Comparison of ENCODE assay signal across 8 cellular contexts in the genomic region with DNA sequence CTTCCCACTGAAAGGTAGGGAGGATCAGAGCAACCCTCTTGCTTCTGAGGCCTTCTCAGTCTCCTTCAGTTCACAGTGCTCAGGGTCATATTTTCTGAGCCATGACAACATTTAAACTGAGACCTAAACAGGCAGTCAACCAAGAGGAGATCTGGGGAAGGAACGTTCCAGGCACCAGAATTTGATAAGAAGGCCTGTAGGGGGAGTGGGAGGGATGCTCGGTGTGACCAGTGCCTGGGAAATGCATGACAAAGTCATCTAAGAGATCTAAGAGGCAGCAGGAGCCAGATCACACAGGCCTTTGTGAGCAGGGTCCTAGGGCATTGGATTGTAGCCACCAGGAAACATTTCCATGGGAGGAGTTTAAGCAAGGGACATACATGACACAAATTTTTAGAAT.
DNase-seq lines count a peak whose midpoint lies in the region; ATAC-seq and TF ChIP-seq lines count a peak whose summit lies in the region.

No MANE protein-coding gene starts in this region.

- peak; percentile 52 for DNase-seq in Caki2 (ENCODE audit: low read depth)
- no peak for DNase-seq in HL-60 (ENCODE audit: low read depth in 1 of 2, low spot score in 1 of 2)
- DNase-seq in WTC11 (ENCODE audit: low spot score) = peak; percentile 58
- DNase-seq in medulla oblongata (ENCODE audit: extremely low spot score) = peak; percentile 53
- no peak for DNase-seq in activated T-cell treated with anti-CD3 and anti-CD28 coated beads, Interleukin-2, amount 50 U/mL, for 72 hours
- DNase-seq in effector memory CD8-positive, alpha-beta T cell = no peak

- H3K4me3 ChIP-seq in HL-60 (replicated peaks; ENCODE audit: insufficient read depth, low read length) = no peak overlapping the region

- H3K4me1 Mint-ChIP-seq in WTC11 = peaks cover 58% of the 10 kb centered on the region
- H3K4me1 Mint-ChIP-seq in activated T-cell treated with anti-CD3 and anti-CD28 coated beads, Interleukin-2, amount 50 U/mL, for 72 hours (ENCODE audit: low read depth) = peaks cover 6% of the 10 kb centered on the region
- peaks cover 2 to 5% of the 10 kb centered on the region in 2 donors for H3K4me1 Mint-ChIP-seq in effector memory CD8-positive, alpha-beta T cell (ENCODE audit: low read depth in 2 of 2)

- no peaks in the 10 kb centered on the region for H3K27me3 Mint-ChIP-seq in WTC11 (ENCODE audit: low read depth)
- no peaks in the 10 kb centered on the region for H3K27me3 Mint-ChIP-seq in activated T-cell treated with anti-CD3 and anti-CD28 coated beads, Interleukin-2, amount 50 U/mL, for 72 hours (ENCODE audit: low read depth)
- peaks cover 13 to 20% of the 10 kb centered on the region in 2 donors for H3K27me3 Mint-ChIP-seq in effector memory CD8-positive, alpha-beta T cell

- H3K9me3 Mint-ChIP-seq in WTC11 = no peaks in the 10 kb centered on the region; the same call in 1 of the 2 replicates
- H3K9me3 Mint-ChIP-seq in activated T-cell treated with anti-CD3 and anti-CD28 coated beads, Interleukin-2, amount 50 U/mL, for 72 hours = peaks cover 0 to 2% of the 10 kb centered on the region in 2 donors
- H3K9me3 Mint-ChIP-seq in effector memory CD8-positive, alpha-beta T cell = no peaks in the 10 kb centered on the region

- no peak overlapping the region for H3K27ac Mint-ChIP-seq in WTC11
- no peak overlapping the region for H3K27ac Mint-ChIP-seq in activated T-cell treated with anti-CD3 and anti-CD28 coated beads, Interleukin-2, amount 50 U/mL, for 72 hours
- H3K27ac Mint-ChIP-seq in effector memory CD8-positive, alpha-beta T cell = no peak overlapping the region

- H3K27me3 ChIP-seq in HL-60 (ENCODE audit: insufficient read depth, poor library complexity, severe bottlenecking) = peaks cover 2% of the 10 kb centered on the region

- POLR2A ChIA-PET in WTC11 (lab: Charles Lee) = no interaction called here

- in situ Hi-C loops in Caki2 (cut with HindIII; ENCODE audit: low pct_unique_long_range_greater_than_20kb, low sequenced_read_pairs) = no loop called here

- no peaks in the 10 kb centered on the region for H3K36me3 Mint-ChIP-seq in WTC11
- H3K36me3 Mint-ChIP-seq in activated T-cell treated with anti-CD3 and anti-CD28 coated beads, Interleukin-2, amount 50 U/mL, for 72 hours (ENCODE audit: insufficient read depth in 2 of 2) = no peaks in the 10 kb centered on the region
- H3K36me3 Mint-ChIP-seq in effector memory CD8-positive, alpha-beta T cell (ENCODE audit: insufficient read depth) = no peaks in the 10 kb centered on the region

- H3K4me3 Mint-ChIP-seq in WTC11 = no peak overlapping the region
- H3K4me3 Mint-ChIP-seq in activated T-cell treated with anti-CD3 and anti-CD28 coated beads, Interleukin-2, amount 50 U/mL, for 72 hours = no peak overlapping the region
- no peak overlapping the region for H3K4me3 Mint-ChIP-seq in effector memory CD8-positive, alpha-beta T cell

- ATAC-seq in WTC11 = peak; percentile 76
- no peak for ATAC-seq in activated T-cell treated with anti-CD3 and anti-CD28 coated beads, Interleukin-2, amount 50 U/mL, for 72 hours (replicated peaks in 1 of 2)
- ATAC-seq in HG02981 (IDR thresholded peaks at IDR 0.05; ENCODE audit: unreplicated experiment) = no peak
- no peak for ATAC-seq in HG02759 (IDR thresholded peaks at IDR 0.05; ENCODE audit: unreplicated experiment)
- no peak for ATAC-seq in effector memory CD8-positive, alpha-beta T cell (replicated peaks)

- TF ChIP-seq CTCF in HL-60 (IDR thresholded peaks at IDR 0.05; ENCODE audit: insufficient read depth, low read length) (peak; percentile 12), WTC11 (IDR thresholded peaks at IDR 0.05) (no peak)

- H3K27ac ChIP-seq in HL-60 (replicated peaks) = no peak overlapping the region

- CTCF ChIA-PET in WTC11 (lab: Charles Lee) = no interaction called here

TF ChIP-seq in WTC11, 78 proteins besides CTCF, POLR2A, EP300 and RAD21:
- TF ChIP-seq NFE2L1 (CRISPR knock-in tag; IDR thresholded peaks at IDR 0.05) (no peak), KAT7 (CRISPR knock-in tag; IDR thresholded peaks at IDR 0.05; ENCODE audit: borderline replicate concordance) (no peak)
- TF ChIP-seq, protein P1, sequence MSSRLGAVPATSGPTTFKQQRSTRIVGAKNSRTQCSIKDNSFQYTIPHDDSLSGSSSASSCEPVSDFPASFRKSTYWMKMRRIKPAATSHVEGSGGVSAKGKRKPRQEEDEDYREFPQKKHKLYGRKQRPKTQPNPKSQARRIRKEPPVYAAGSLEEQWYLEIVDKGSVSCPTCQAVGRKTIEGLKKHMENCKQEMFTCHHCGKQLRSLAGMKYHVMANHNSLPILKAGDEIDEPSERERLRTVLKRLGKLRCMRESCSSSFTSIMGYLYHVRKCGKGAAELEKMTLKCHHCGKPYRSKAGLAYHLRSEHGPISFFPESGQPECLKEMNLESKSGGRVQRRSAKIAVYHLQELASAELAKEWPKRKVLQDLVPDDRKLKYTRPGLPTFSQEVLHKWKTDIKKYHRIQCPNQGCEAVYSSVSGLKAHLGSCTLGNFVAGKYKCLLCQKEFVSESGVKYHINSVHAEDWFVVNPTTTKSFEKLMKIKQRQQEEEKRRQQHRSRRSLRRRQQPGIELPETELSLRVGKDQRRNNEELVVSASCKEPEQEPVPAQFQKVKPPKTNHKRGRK (CRISPR knock-in tag; IDR thresholded peaks at IDR 0.05; ENCODE audit: borderline replicate concordance) = no peak
- TF ChIP-seq, protein P2, sequence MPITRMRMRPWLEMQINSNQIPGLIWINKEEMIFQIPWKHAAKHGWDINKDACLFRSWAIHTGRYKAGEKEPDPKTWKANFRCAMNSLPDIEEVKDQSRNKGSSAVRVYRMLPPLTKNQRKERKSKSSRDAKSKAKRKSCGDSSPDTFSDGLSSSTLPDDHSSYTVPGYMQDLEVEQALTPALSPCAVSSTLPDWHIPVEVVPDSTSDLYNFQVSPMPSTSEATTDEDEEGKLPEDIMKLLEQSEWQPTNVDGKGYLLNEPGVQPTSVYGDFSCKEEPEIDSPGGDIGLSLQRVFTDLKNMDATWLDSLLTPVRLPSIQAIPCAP (CRISPR knock-in tag; IDR thresholded peaks at IDR 0.05) = no peak

Comparison
In these comparisons a context has a peak if more than half of its experiments do, and no peak if none do; other contexts are left out.
1. DNase-seq: peak in Caki2 (single experiment), WTC11 (single experiment) and medulla oblongata (single experiment); none in HL-60 (0 of 2), activated T-cell treated with anti-CD3 and anti-CD28 coated beads, Interleukin-2, amount 50 U/mL, for 72 hours (0 of 2) and effector memory CD8-positive, alpha-beta T cell (0 of 3).